9 cellular contexts compared by ENCODE assay signal in the genomic region with DNA sequence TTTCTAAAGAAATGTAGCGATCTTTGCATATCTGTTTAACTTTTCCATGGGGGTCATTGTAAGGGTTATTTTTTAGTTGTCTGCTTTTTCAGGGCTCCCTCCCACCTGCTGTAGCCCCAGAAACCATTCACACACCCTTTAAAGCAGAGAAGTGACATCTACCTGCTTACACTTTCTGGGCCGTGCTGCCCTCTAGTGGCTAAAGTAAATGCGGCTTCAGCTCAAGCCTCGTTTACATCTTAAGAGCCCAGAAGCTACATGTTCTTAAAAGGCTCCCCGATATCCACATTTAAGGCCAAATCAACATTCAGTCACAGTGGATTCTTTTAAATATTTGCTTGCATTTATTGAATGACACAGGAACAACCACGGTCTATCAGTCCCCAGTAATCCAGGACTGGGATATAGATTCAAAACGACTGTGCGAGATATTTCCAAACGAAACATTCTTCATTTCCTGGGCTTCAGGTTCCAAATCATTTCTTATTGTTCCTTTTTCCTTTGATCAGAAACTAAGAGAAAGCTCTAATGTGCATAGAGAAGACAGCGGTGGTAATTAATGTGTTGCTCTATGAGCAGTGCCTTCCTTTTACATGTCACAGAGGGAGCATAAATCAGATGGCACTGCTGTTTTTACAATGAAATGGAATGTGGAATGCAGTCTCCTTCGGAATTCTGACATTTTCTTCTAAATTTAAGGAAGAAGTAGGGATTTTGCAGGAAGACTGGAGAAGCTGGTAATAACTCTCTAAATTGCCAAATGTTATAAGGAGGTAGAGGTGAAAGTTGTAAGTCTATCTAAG.
A peak's percentile ranks its signal among the peaks of the same experiment; 100 is the strongest.
DNase-seq lines count a peak whose midpoint lies in the region; ATAC-seq and TF ChIP-seq lines count a peak whose summit lies in the region.
"Had no signal": no experiment of that assay in that cellular context is flagged by ENCODE, and none has a peak within 500 bp of the region (broad histone marks: within the 10 kb centered on the region; RNA-seq: fewer than 3 reads in every experiment).

No MANE protein-coding gene starts in this region.

- H3K4me1 Mint-ChIP-seq in naive thymus-derived CD8-positive, alpha-beta T cell = peaks cover 0 to 4% (median 0%) of the 10 kb centered on the region in 4 donors
- H3K4me1 Mint-ChIP-seq in stimulated activated naive B cell treated with anti-CD40 and anti-IgM and Interleukin-4, amounts not matched to agents 10 μg/mL and 1 μg/mL and 100 μg/mL, for 72 hours = peaks cover 0 to 2% of the 10 kb centered on the region in 2 donors

- H3K27me3 Mint-ChIP-seq in naive thymus-derived CD8-positive, alpha-beta T cell = peaks cover 3 to 28% (median 9%) of the 10 kb centered on the region in 5 donors
- H3K27me3 Mint-ChIP-seq in stimulated activated naive B cell treated with anti-CD40 and anti-IgM and Interleukin-4, amounts not matched to agents 10 μg/mL and 1 μg/mL and 100 μg/mL, for 72 hours = peaks cover 0 to 12% of the 10 kb centered on the region in 2 donors
- H3K27me3 Mint-ChIP-seq: dendritic cell treated with granulocyte-macrophage colony-stimulating factor and Interleukin-4, amounts not matched to agents 40 ng/mL and 50 ng/mL, for 4 days had no signal

- no peaks in the 10 kb centered on the region for H3K36me3 Mint-ChIP-seq in naive thymus-derived CD8-positive, alpha-beta T cell
- H3K36me3 Mint-ChIP-seq in stimulated activated naive B cell treated with anti-CD40 and anti-IgM and Interleukin-4, amounts not matched to agents 10 μg/mL and 1 μg/mL and 100 μg/mL, for 72 hours = peaks cover 0 to 1% of the 10 kb centered on the region in 2 donors

- H3K4me3 ChIP-seq in epithelial cell of esophagus (ENCODE audit: low read length) = no peak overlapping the region

- in situ Hi-C loops in Caki2 (cut with HindIII; ENCODE audit: low pct_unique_long_range_greater_than_20kb, low sequenced_read_pairs) = no loop called here

- POLR2A ChIA-PET in naive thymus-derived CD8-positive, alpha-beta T cell (lab: Charles Lee) = no interaction called here

- H3K9me3 Mint-ChIP-seq in naive thymus-derived CD8-positive, alpha-beta T cell = no peaks in the 10 kb centered on the region
- no peaks in the 10 kb centered on the region for H3K9me3 Mint-ChIP-seq in stimulated activated naive B cell treated with anti-CD40 and anti-IgM and Interleukin-4, amounts not matched to agents 10 μg/mL and 1 μg/mL and 100 μg/mL, for 72 hours
- H3K9me3 Mint-ChIP-seq: dendritic cell treated with granulocyte-macrophage colony-stimulating factor and Interleukin-4, amounts not matched to agents 40 ng/mL and 50 ng/mL, for 4 days had no signal

- DNase-seq in Caki2 (ENCODE audit: low read depth) = peak; percentile 42
- DNase-seq in NCI-H82 (lab: John Stamatoyannopoulos, UW) = peak; percentile 91
- DNase-seq in activated CD8-positive, alpha-beta memory T cell treated with anti-CD3 and anti-CD28 coated beads, Interleukin-2, amount 50 U/mL, for 1 hour (ENCODE audit: extremely low read depth) = peak; percentile 17
- peak; percentile 82 for DNase-seq in epithelial cell of esophagus (ENCODE audit: low read depth)
- peak; percentile 30 to 76 (median 52) for DNase-seq in naive thymus-derived CD8-positive, alpha-beta T cell
- DNase-seq in stimulated activated naive B cell treated with anti-CD40 and anti-IgM and Interleukin-4, amounts not matched to agents 10 μg/mL and 1 μg/mL and 100 μg/mL, for 72 hours = peak; percentile 35

- H3K27ac Mint-ChIP-seq in naive thymus-derived CD8-positive, alpha-beta T cell = peak overlapping the region in 1 of 10 donors; percentile 2
- H3K27ac Mint-ChIP-seq in stimulated activated naive B cell treated with anti-CD40 and anti-IgM and Interleukin-4, amounts not matched to agents 10 μg/mL and 1 μg/mL and 100 μg/mL, for 72 hours = no peak overlapping the region
- H3K27ac Mint-ChIP-seq: dendritic cell treated with granulocyte-macrophage colony-stimulating factor and Interleukin-4, amounts not matched to agents 40 ng/mL and 50 ng/mL, for 4 days had no signal

- TF ChIP-seq CTCF in epithelial cell of esophagus (IDR thresholded peaks at IDR 0.05; ENCODE audit: insufficient read depth, low read depth, low read length, missing control alignments) = peak; percentile 91

- ATAC-seq in GM19452 (IDR thresholded peaks at IDR 0.05; ENCODE audit: unreplicated experiment) (peak; percentile 85), HG03520 (IDR thresholded peaks at IDR 0.05; ENCODE audit: unreplicated experiment) (peak; percentile 92)
- ATAC-seq in naive thymus-derived CD8-positive, alpha-beta T cell = peak; percentile 65 to 73
- ATAC-seq in stimulated activated naive B cell treated with anti-CD40 and anti-IgM and Interleukin-4, amounts not matched to agents 10 μg/mL and 1 μg/mL and 100 μg/mL, for 72 hours (replicated peaks) = peak; percentile 84

- no peak overlapping the region for H3K4me3 Mint-ChIP-seq in naive thymus-derived CD8-positive, alpha-beta T cell
- no peak overlapping the region for H3K4me3 Mint-ChIP-seq in stimulated activated naive B cell treated with anti-CD40 and anti-IgM and Interleukin-4, amounts not matched to agents 10 μg/mL and 1 μg/mL and 100 μg/mL, for 72 hours
- H3K4me3 Mint-ChIP-seq: dendritic cell treated with granulocyte-macrophage colony-stimulating factor and Interleukin-4, amounts not matched to agents 40 ng/mL and 50 ng/mL, for 4 days had no signal

Comparison
In these comparisons a context has a peak if more than half of its experiments do, and no peak if none do; other contexts are left out.
1. DNase-seq: peak in every context shown above with its lines; median percentile 91 in NCI-H82; 82 in epithelial cell of esophagus; 52 in naive thymus-derived CD8-positive, alpha-beta T cell; 42 in Caki2; 35 in stimulated activated naive B cell treated with anti-CD40 and anti-IgM and Interleukin-4, amounts not matched to agents 10 μg/mL and 1 μg/mL and 100 μg/mL, for 72 hours; 17 in activated CD8-positive, alpha-beta memory T cell treated with anti-CD3 and anti-CD28 coated beads, Interleukin-2, amount 50 U/mL, for 1 hour.